Comparison of ENCODE assay signal across 7 cellular contexts in genomic region chr5:159100928-159101646, GRCh38. TPM values are rescaled to one million over a fixed set of nuclear protein-coding genes. Genes with fewer than 3 reads are reported as not detected.
DNase-seq lines count a peak whose midpoint lies in the region; ATAC-seq and TF ChIP-seq lines count a peak whose summit lies in the region.

No MANE protein-coding gene starts in this region.

- peak; percentile 11 for ATAC-seq in GM18867 (IDR thresholded peaks at IDR 0.05; ENCODE audit: unreplicated experiment)
- peak; percentile 11 for ATAC-seq in HG02943 (IDR thresholded peaks at IDR 0.05; ENCODE audit: low read depth, unreplicated experiment)
- peak; percentile 12 for ATAC-seq in mucosa of descending colon
- ATAC-seq in activated CD4-positive, CD25-positive, alpha-beta regulatory T cell treated with anti-CD3 and anti-CD28 coated beads, Interleukin-2, amount 50 U/mL, for 24 hours, result no peak

- intact Hi-C loops in mucosa of descending colon (cut with DNase I, micrococcal nuclease), result loop anchor here in 1 of 2 donors (10.0 kb wide), 1 partner anchor 926 kb away; no protein-coding TSS in a partner anchor

- DNase-seq in astrocyte of the cerebellum (ENCODE audit: low read depth), result no peak
- no peak for DNase-seq in mucosa of descending colon
- no peak for DNase-seq in globus pallidus (ENCODE audit: low spot score)
- DNase-seq in NCI-H226, result no peak

- TF ChIP-seq CTCF in astrocyte of the cerebellum (IDR thresholded peaks at IDR 0.05; ENCODE audit: low read depth, low read length, missing control alignments), result no peak
- no peak for TF ChIP-seq CTCF in mucosa of descending colon (IDR thresholded peaks at IDR 0.05)

- H3K36me3 ChIP-seq in mucosa of descending colon (ENCODE audit: low read depth), result no peaks in the 10 kb centered on the region

- H3K4me3 ChIP-seq in astrocyte of the cerebellum (ENCODE audit: low read depth, low read length) (peak overlapping the region; percentile 63), mucosa of descending colon (no peak overlapping the region)

- H3K4me1 ChIP-seq in mucosa of descending colon (ENCODE audit: low read depth), result peaks cover 16% of the 10 kb centered on the region

- in situ Hi-C loops in astrocyte of the cerebellum (cut with HindIII; ENCODE audit: low sequenced_read_pairs), result no loop called here

- no peaks in the 10 kb centered on the region for H3K9me3 ChIP-seq in mucosa of descending colon

RNA-seq across cellular contexts. Expression of gene EBF1, which starts 1.4 kb away (rescaled TPM):
- 10 to 100 TPM in 1 of 3 donors, 1 to 10 TPM in 2; 3.8 to 16.6 (median 7.5) TPM for total RNA-seq in mucosa of descending colon

Comparison
In these comparisons a context has a peak if more than half of its experiments do, and no peak if none do; other contexts are left out.
1. ATAC-seq: peak in GM18867 (single experiment), HG02943 (single experiment) and mucosa of descending colon (single experiment); none in activated CD4-positive, CD25-positive, alpha-beta regulatory T cell treated with anti-CD3 and anti-CD28 coated beads, Interleukin-2, amount 50 U/mL, for 24 hours (0 of 2).